ENCODE assay signal across 21 cellular contexts in genomic region chr1:160370561-160371345, GRCh38. TPM values are rescaled to one million over a fixed set of nuclear protein-coding genes. Genes with fewer than 3 reads are reported as not detected.
DNase-seq lines count a peak whose midpoint lies in the region; ATAC-seq and TF ChIP-seq lines count a peak whose summit lies in the region.
"Had no signal": no experiment of that assay in that cellular context is flagged by ENCODE, and none has a peak within 500 bp of the region (broad histone marks: within the 10 kb centered on the region; RNA-seq: fewer than 3 reads in every experiment).

No MANE protein-coding gene starts in this region.

- no peak overlapping the region for H2BK20ac ChIP-seq in IMR-90 (ENCODE audit: low read depth, low read length)

- H2AK9ac ChIP-seq in IMR-90 (replicated peaks; ENCODE audit: low read depth, low read length, poor library complexity), result no peak overlapping the region

- H3K23ac ChIP-seq in IMR-90 (ENCODE audit: low read depth, low read length) (no peak overlapping the region), neuronal stem cell (ENCODE audit: low read depth, low read length, poor library complexity) (no peak overlapping the region)

- no peak for TF ChIP-seq CTCF in IMR-90 (conservative IDR thresholded peaks at IDR 0.05; ENCODE audit: low read depth, low read length)

- no peak overlapping the region for H3K4me3 ChIP-seq in IMR-90 (ENCODE audit: insufficient read depth, low read depth, low read length)
- H3K4me3 ChIP-seq in neuronal stem cell (ENCODE audit: low read length in 2 of 2), result no peak overlapping the region
- H3K4me3 ChIP-seq: GM12878, GM23248 had no signal

- H4K20me1 ChIP-seq in IMR-90 (ENCODE audit: insufficient read depth, low read length), result no peaks in the 10 kb centered on the region

- H2BK120ac ChIP-seq in IMR-90 (ENCODE audit: low read depth, low read length) (no peak overlapping the region), neuronal stem cell (ENCODE audit: low read depth, low read length) (no peak overlapping the region)

- H3K9me3 ChIP-seq in IMR-90 (ENCODE audit: control insufficient read depth, insufficient read depth, low read length), result no peaks in the 10 kb centered on the region
- H3K9me3 ChIP-seq in neuronal stem cell (replicated peaks in 1 of 2; ENCODE audit: control insufficient read depth in 2 of 2, insufficient read depth in 1 of 2, low read depth in 1 of 2, low read length in 2 of 2), result no peaks in the 10 kb centered on the region
- H3K9me3 ChIP-seq: BE2C had no signal

- no peak overlapping the region for H2BK12ac ChIP-seq in neuronal stem cell (ENCODE audit: low read length)

- TF ChIP-seq RAD21 in IMR-90 (IDR thresholded peaks at IDR 0.05; ENCODE audit: low read length), result no peak

- H3K27me3 ChIP-seq in IMR-90 (ENCODE audit: control insufficient read depth, insufficient read depth, low read length) (peaks cover 6% of the 10 kb centered on the region; the same call in 1 of the 2 replicates), neuronal stem cell (ENCODE audit: control insufficient read depth in 3 of 3, insufficient read depth in 3 of 3, low read depth in 1 of 3, low read length in 3 of 3) (no peaks in the 10 kb centered on the region)
- H3K27me3 ChIP-seq: BE2C had no signal

- DNase-seq in IMR-90 (no peak), NCI-H82 (lab: John Stamatoyannopoulos, UW) (peak; percentile 82), ecto neural progenitor cell (ENCODE audit: low spot score) (peak; percentile 38), neuronal stem cell (ENCODE audit: low spot score) (no peak), NCI-H2196 treated with DMSO at 0.1 percent for 48 hours (lab: John Stamatoyannopoulos, UW; ENCODE audit: unreplicated experiment) (no peak), hypothalamus (lab: John Stamatoyannopoulos, UW) (no peak)
- DNase-seq: BE2C, DND-41, GM23248, KG1, NCI-H1092 treated with DMSO at 0.1 percent for 48 hours, NCI-H2081, NCI-H2171, NCI-H69, SIG-M5 had no signal

- peak overlapping the region; percentile 23 for H2AFZ ChIP-seq in IMR-90 (replicated peaks; ENCODE audit: low read length, poor library complexity)
- H2AFZ ChIP-seq in neuronal stem cell (ENCODE audit: low read length), result no peak overlapping the region
- H2AFZ ChIP-seq: GM23248 had no signal

- WGBS in IMR-90 (ENCODE audit: extremely low coverage in 2 of 2, insufficient read length in 1 of 2), 2 experiments, result 57% methylated on average over 27 of the region's 42 CpGs; no CpG with 5 or more reads in 1 of the 2 experiments
- WGBS in neuronal stem cell (ENCODE audit: extremely low coverage in 2 of 2, insufficient read length in 2 of 2, insufficient replicate concordance in 1 of 2), 2 donors, result no CpG with 5 or more reads among the region's 42 CpGs

- no peaks in the 10 kb centered on the region for H3K9me1 ChIP-seq in IMR-90 (ENCODE audit: insufficient read depth, low read length)

- TF ChIP-seq POLR2A in IMR-90 (IDR thresholded peaks at IDR 0.05; ENCODE audit: low read depth, low read length), result no peak

- H3K18ac ChIP-seq in IMR-90 (ENCODE audit: low read depth, low read length) (no peak overlapping the region), neuronal stem cell (ENCODE audit: low read length) (peak overlapping the region; percentile 64)

- H3K4ac ChIP-seq in IMR-90 (ENCODE audit: low read depth, low read length) (no peak overlapping the region), neuronal stem cell (ENCODE audit: low read length) (no peak overlapping the region)

- no peak overlapping the region for H3K14ac ChIP-seq in IMR-90 (replicated peaks; ENCODE audit: low read depth, low read length)
- H3K14ac ChIP-seq in neuronal stem cell (ENCODE audit: low read length), result no peak overlapping the region

- intact Hi-C loops in IMR-90 (cut with micrococcal nuclease), result loop anchor here (10.0 kb wide), 1 partner anchor 426 kb away; the partner anchor contains the start of gene IGSF9

- no peak for ATAC-seq in IMR-90 (ENCODE audit: low read depth)
- no peak for ATAC-seq in GM19035 (IDR thresholded peaks at IDR 0.05; ENCODE audit: unreplicated experiment)
- no peak for ATAC-seq in HG02884 (IDR thresholded peaks at IDR 0.05; ENCODE audit: unreplicated experiment)
- ATAC-seq: GM12878, HCT116, SK-N-SH treated with all-trans-retinoic acid at 6 μM for 48 hours had no signal

- H3K4me2 ChIP-seq in IMR-90 (ENCODE audit: low read depth, low read length) (no peak overlapping the region), neuronal stem cell (ENCODE audit: insufficient read depth, low read length, poor library complexity, severe bottlenecking) (no peak overlapping the region)

- CTCF ChIA-PET in IMR-90 (lab: Yijun Ruan, JAX), result no interaction called here

- H2BK5ac ChIP-seq in IMR-90 (ENCODE audit: low read depth, low read length, poor library complexity, severe bottlenecking) (no peak overlapping the region), neuronal stem cell (ENCODE audit: low read length) (no peak overlapping the region)

- H3K36me3 ChIP-seq in IMR-90 (ENCODE audit: control insufficient read depth, insufficient read depth, low read length), result no peaks in the 10 kb centered on the region
- no peaks in the 10 kb centered on the region for H3K36me3 ChIP-seq in neuronal stem cell (replicated peaks in 1 of 2; ENCODE audit: control insufficient read depth in 2 of 2, insufficient read depth in 2 of 2, low read length in 2 of 2)
- H3K36me3 ChIP-seq: BE2C had no signal

- dilution Hi-C loops in IMR-90 (cut with HindIII; ENCODE audit: low sequenced_read_pairs, unreplicated experiment), result no loop called here

- H2BK15ac ChIP-seq in IMR-90 (ENCODE audit: low read depth, low read length), result no peak overlapping the region
- peak overlapping the region; percentile 53 for H2BK15ac ChIP-seq in neuronal stem cell (ENCODE audit: low read length)

- H2AK5ac ChIP-seq in IMR-90 (ENCODE audit: low read depth, low read length), result no peak overlapping the region
- peak overlapping the region; percentile 83 for H2AK5ac ChIP-seq in neuronal stem cell (ENCODE audit: low read depth, low read length)

- POLR2A ChIA-PET in IMR-90 (lab: Charles Lee; ENCODE audit: unreplicated experiment), result no interaction called here

- H4K91ac ChIP-seq in IMR-90 (ENCODE audit: insufficient read depth, low read depth, low read length) (no peak overlapping the region), neuronal stem cell (ENCODE audit: low read depth, low read length, poor library complexity) (no peak overlapping the region)

- H4K5ac ChIP-seq in IMR-90 (ENCODE audit: low read depth, low read length), result no peak overlapping the region

- H3K27ac ChIP-seq in IMR-90 (ENCODE audit: insufficient read depth, low read length) (no peak overlapping the region), neuronal stem cell (replicated peaks; ENCODE audit: low read length) (no peak overlapping the region)
- H3K27ac ChIP-seq: GM23248, RWPE1 had no signal

- H3K56ac ChIP-seq in IMR-90 (ENCODE audit: extremely low read depth, insufficient read depth, low read length), result no peak overlapping the region

- H3K4me1 ChIP-seq in IMR-90 (ENCODE audit: control insufficient read depth, insufficient read depth, low read length) (no peaks in the 10 kb centered on the region), neuronal stem cell (ENCODE audit: control insufficient read depth in 2 of 2, insufficient read depth in 1 of 2, low read depth in 1 of 2, low read length in 2 of 2) (peaks cover 19% of the 10 kb centered on the region in 2 donors)
- H3K4me1 ChIP-seq: BE2C had no signal

- no TSS peak for BruUV-seq in IMR-90 (replicated peaks; lab: Mats Ljungman, UMichigan)

- H3K79me1 ChIP-seq in IMR-90 (ENCODE audit: low read depth in 1 of 2, low read length in 2 of 2), result no peaks in the 10 kb centered on the region
- H3K79me1 ChIP-seq in neuronal stem cell (ENCODE audit: low read depth, low read length), result no peaks in the 10 kb centered on the region

- no peak overlapping the region for H4K8ac ChIP-seq in IMR-90 (ENCODE audit: low read depth in 2 of 2, low read length in 2 of 2)
- no peak overlapping the region for H4K8ac ChIP-seq in neuronal stem cell (ENCODE audit: low read depth, low read length)

- in situ Hi-C loops in IMR-90 (cut with MboI; ENCODE audit: low sequenced_read_pairs), result loop anchor here (10.0 kb wide), 1 partner anchor 436 kb away; no protein-coding TSS in a partner anchor

- H3K9ac ChIP-seq in IMR-90 (ENCODE audit: low read depth, low read length) (no peak overlapping the region), neuronal stem cell (ENCODE audit: low read depth, low read length, poor library complexity) (no peak overlapping the region)
- H3K9ac ChIP-seq: GM23248 had no signal

TF ChIP-seq in IMR-90, 13 proteins besides CTCF, POLR2A, EP300 and RAD21:
- TF ChIP-seq MAFK (IDR thresholded peaks at IDR 0.05; ENCODE audit: low read depth, low read length) (no peak), RCOR1 (IDR thresholded peaks at IDR 0.05; ENCODE audit: insufficient replicate concordance, low read length) (no peak), FOS (IDR thresholded peaks at IDR 0.05; ENCODE audit: low read depth, low read length) (no peak), MXI1 (IDR thresholded peaks at IDR 0.05; ENCODE audit: borderline replicate concordance, low read depth, low read length) (no peak), RFX5 (IDR thresholded peaks at IDR 0.05; ENCODE audit: low read depth, low read length) (no peak)

RNA-seq across cellular contexts. Expression of gene NHLH1, which starts 3.9 kb away (rescaled TPM):
- total RNA-seq in IMR-90 (2012; rRNA removed), result not detected in 2 replicates
- 0.14 and 0.26 TPM in 2 replicates for polyA plus RNA-seq in IMR-90 (2012; rRNA removed)
- 0.02 and 0.04 TPM in 2 replicates for polyA plus RNA-seq in IMR-90 (2012; cell fraction: cytosol; rRNA removed)
- polyA plus RNA-seq in IMR-90 (2012; cell fraction: nucleus; rRNA removed; ENCODE audit: low replicate concordance), result 0.73 and 0.82 TPM in 2 replicates
- 1.0 TPM for polyA plus RNA-seq in neuronal stem cell (2013, experiment 1 of 2)
- 1.3 TPM for polyA plus RNA-seq in neuronal stem cell (2013, experiment 2 of 2)
- total RNA-seq: GM23248 had no signal

RNA-seq across cellular contexts. Expression of gene NCSTN, which starts 27.6 kb away (rescaled TPM):
- total RNA-seq in IMR-90 (2012; rRNA removed), result 46.7 and 60.2 TPM in 2 replicates
- polyA plus RNA-seq in IMR-90 (2012; rRNA removed), result 182 and 194 TPM in 2 replicates
- polyA plus RNA-seq in IMR-90 (2012; cell fraction: cytosol; rRNA removed), result 91.0 and 111 TPM in 2 replicates
- polyA plus RNA-seq in IMR-90 (2012; cell fraction: nucleus; rRNA removed; ENCODE audit: low replicate concordance), result 133 and 187 TPM in 2 replicates
- polyA plus RNA-seq in neuronal stem cell (2013, experiment 1 of 2), result 65.2 TPM
- 67.6 TPM for polyA plus RNA-seq in neuronal stem cell (2013, experiment 2 of 2)

RNA-seq across cellular contexts. Expression of gene COPA, which starts 27.7 kb away (rescaled TPM):
- total RNA-seq in IMR-90 (2012; rRNA removed), result 377 and 436 TPM in 2 replicates
- 201 and 204 TPM in 2 replicates for polyA plus RNA-seq in IMR-90 (2012; rRNA removed)
- polyA plus RNA-seq in IMR-90 (2012; cell fraction: cytosol; rRNA removed), result 82.2 and 103 TPM in 2 replicates
- 78.3 and 211 TPM in 2 replicates for polyA plus RNA-seq in IMR-90 (2012; cell fraction: nucleus; rRNA removed; ENCODE audit: low replicate concordance)
- polyA plus RNA-seq in neuronal stem cell (2013, experiment 1 of 2), result 58.9 TPM
- polyA plus RNA-seq in neuronal stem cell (2013, experiment 2 of 2), result 60.0 TPM

RNA-seq across cellular contexts. Expression of gene VANGL2, which starts 29.6 kb away (rescaled TPM):
- 0.28 and 0.36 TPM in 2 replicates for total RNA-seq in IMR-90 (2012; rRNA removed)
- 3.2 and 3.6 TPM in 2 replicates for polyA plus RNA-seq in IMR-90 (2012; rRNA removed)
- polyA plus RNA-seq in IMR-90 (2012; cell fraction: cytosol; rRNA removed), result 1.3 and 2.4 TPM in 2 replicates
- polyA plus RNA-seq in IMR-90 (2012; cell fraction: nucleus; rRNA removed; ENCODE audit: low replicate concordance), result 6.1 and 8.1 TPM in 2 replicates
- 72.6 TPM for polyA plus RNA-seq in neuronal stem cell (2013, experiment 1 of 2)
- polyA plus RNA-seq in neuronal stem cell (2013, experiment 2 of 2), result 74.1 TPM
- total RNA-seq: GM23248 had no signal
- polyA plus RNA-seq: GM23248 had no signal

Comparison
In these comparisons a context has a peak if more than half of its experiments do, and no peak if none do; other contexts are left out.
1. DNase-seq: peak in NCI-H82 (single experiment) and ecto neural progenitor cell (single experiment); none in IMR-90 (single experiment), neuronal stem cell (single experiment), NCI-H2196 treated with DMSO at 0.1 percent for 48 hours (single experiment) and hypothalamus (0 of 51).